Comparison of ENCODE assay signal across 12 cellular contexts in the genomic region with DNA sequence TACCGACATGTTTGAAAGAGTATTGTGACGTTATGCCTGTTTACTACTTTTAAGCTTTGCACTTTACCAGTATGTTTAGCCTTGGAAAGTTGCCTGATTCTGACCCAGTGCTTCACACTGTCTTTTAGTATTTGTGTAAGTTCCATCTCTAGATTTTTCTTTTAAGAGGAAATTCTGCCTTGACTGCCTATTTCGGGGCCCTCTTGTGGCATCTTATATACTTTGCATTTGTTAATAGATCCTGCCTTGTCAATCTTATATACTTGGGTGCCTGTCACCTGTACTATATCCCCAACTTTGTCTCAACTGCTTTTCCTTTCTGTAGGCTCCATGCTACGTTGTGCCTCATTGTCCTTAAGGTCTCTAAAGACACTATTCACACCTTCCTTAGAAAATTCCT.
DNase-seq lines count a peak whose midpoint lies in the region; ATAC-seq and TF ChIP-seq lines count a peak whose summit lies in the region.
"Had no signal": no experiment of that assay in that cellular context is flagged by ENCODE, and none has a peak within 500 bp of the region (broad histone marks: within the 10 kb centered on the region; RNA-seq: fewer than 3 reads in every experiment).

No MANE protein-coding gene starts in this region.

- ATAC-seq in GM18861 (IDR thresholded peaks at IDR 0.05; ENCODE audit: unreplicated experiment) = no peak
- ATAC-seq: activated CD4-positive, alpha-beta T cell treated with anti-CD3 and anti-CD28 coated beads for 36 hours; activated naive CD4-positive, alpha-beta T cell treated with anti-CD3 and anti-CD28 coated beads, Interleukin-2, amount 50 U/mL, for 72 hours; left lobe of liver had no signal

- H3K4me3 Mint-ChIP-seq in osteocyte (ENCODE audit: unreplicated experiment) = no peak overlapping the region
- H3K4me3 Mint-ChIP-seq: activated CD4-positive, alpha-beta T cell treated with anti-CD3 and anti-CD28 coated beads for 36 hours; CD4-positive, CD25-positive, alpha-beta regulatory T cell had no signal

- peak; percentile 35 for TF ChIP-seq CTCF in osteocyte (IDR thresholded peaks at IDR 0.05)

- H3K36me3 Mint-ChIP-seq in osteocyte (ENCODE audit: unreplicated experiment) = no peaks in the 10 kb centered on the region
- H3K36me3 Mint-ChIP-seq: activated naive CD4-positive, alpha-beta T cell treated with anti-CD3 and anti-CD28 coated beads, Interleukin-2, amount 50 U/mL, for 72 hours; CD4-positive, CD25-positive, alpha-beta regulatory T cell had no signal

- peak; percentile 0 for DNase-seq in NCI-H2227 (lab: John Stamatoyannopoulos, UW; ENCODE audit: unreplicated experiment)
- DNase-seq in NCI-H2227 treated with DMSO at 0.1 percent for 48 hours (lab: John Stamatoyannopoulos, UW) = no peak
- peak; percentile 13 for DNase-seq in M059J (ENCODE audit: low read depth)
- peak; percentile 3 for DNase-seq in astrocyte of the hippocampus (ENCODE audit: low read depth, low spot score)
- DNase-seq in osteocyte (ENCODE audit: extremely low spot score, unreplicated experiment) = no peak
- no peak for DNase-seq in HK-2 (ENCODE audit: unreplicated experiment)
- DNase-seq in germinal center (ENCODE audit: low spot score) = no peak
- DNase-seq: activated CD4-positive, alpha-beta T cell treated with anti-CD3 and anti-CD28 coated beads for 36 hours had no signal

- H3K27me3 Mint-ChIP-seq in osteocyte (ENCODE audit: unreplicated experiment) = no peaks in the 10 kb centered on the region
- H3K27me3 Mint-ChIP-seq: activated CD4-positive, alpha-beta T cell treated with anti-CD3 and anti-CD28 coated beads for 36 hours; CD4-positive, CD25-positive, alpha-beta regulatory T cell had no signal

- H3K9me3 Mint-ChIP-seq in osteocyte (ENCODE audit: unreplicated experiment) = peaks cover 9% of the 10 kb centered on the region

- no peaks in the 10 kb centered on the region for H3K4me1 Mint-ChIP-seq in osteocyte (ENCODE audit: unreplicated experiment)
- H3K4me1 Mint-ChIP-seq: activated CD4-positive, alpha-beta T cell treated with anti-CD3 and anti-CD28 coated beads for 36 hours; CD4-positive, CD25-positive, alpha-beta regulatory T cell had no signal

- H3K27ac Mint-ChIP-seq in osteocyte (ENCODE audit: unreplicated experiment) = no peak overlapping the region
- H3K27ac Mint-ChIP-seq: activated CD4-positive, alpha-beta T cell treated with anti-CD3 and anti-CD28 coated beads for 36 hours; activated naive CD4-positive, alpha-beta T cell treated with anti-CD3 and anti-CD28 coated beads, Interleukin-2, amount 50 U/mL, for 72 hours had no signal

Comparison
In these comparisons a context has a peak if more than half of its experiments do, and no peak if none do; other contexts are left out.
1. DNase-seq: peak in NCI-H2227 (single experiment), M059J (single experiment) and astrocyte of the hippocampus (single experiment); none in NCI-H2227 treated with DMSO at 0.1 percent for 48 hours (single experiment), osteocyte (single experiment), HK-2 (single experiment) and germinal center (single experiment).